In genomic region chr1:234583755-234584430, GRCh38 we compare ENCODE assay signal across 3 cellular contexts.
TF ChIP-seq lines count a peak whose summit lies in the region.

No MANE protein-coding gene starts in this region.

TF ChIP-seq in K562, 482 proteins besides CTCF, POLR2A, EP300 and RAD21 (continued from another document and continues in another):
- TF ChIP-seq ZNF77 (CRISPR knock-in tag; IDR thresholded peaks at IDR 0.05) (no peak), ZNF146 (CRISPR knock-in tag; IDR thresholded peaks at IDR 0.05; ENCODE audit: unreplicated experiment) (no peak), ATF6 (CRISPR knock-in tag; IDR thresholded peaks at IDR 0.05) (no peak), ZNF766 (CRISPR knock-in tag; conservative IDR thresholded peaks at IDR 0.05) (peak; percentile 49; the same call in 1 of the 2 replicates), SMAD1 (IDR thresholded peaks at IDR 0.05; ENCODE audit: low read depth, low read length, partially characterized antibody) (no peak), NR2F6 (CRISPR knock-in tag; IDR thresholded peaks at IDR 0.05) (no peak), CREM (IDR thresholded peaks at IDR 0.05; ENCODE audit: low read depth) (0 out of 2 replicates have a peak, but pooled peaks have one; percentile 10), GTF2F1 (IDR thresholded peaks at IDR 0.05; ENCODE audit: low read depth, low read length) (no peak), TGIF2 (CRISPR knock-in tag; IDR thresholded peaks at IDR 0.05) (no peak), ARID3B (CRISPR knock-in tag; IDR thresholded peaks at IDR 0.05; ENCODE audit: borderline replicate concordance) (no peak), RFX5 (IDR thresholded peaks at IDR 0.05; ENCODE audit: low read depth, low read length) (no peak), TAF7 (tag; IDR thresholded peaks at IDR 0.05) (no peak), BRF1 (IDR thresholded peaks at IDR 0.05; ENCODE audit: borderline replicate concordance, extremely low read depth, insufficient read length) (no peak), HIVEP1 (CRISPR knock-in tag; IDR thresholded peaks at IDR 0.05) (no peak), E2F3 (CRISPR knock-in tag; IDR thresholded peaks at IDR 0.05) (no peak), SMC3 (conservative IDR thresholded peaks at IDR 0.05; ENCODE audit: insufficient read depth, low read depth, low read length) (no peak), KAT7 (CRISPR knock-in tag; IDR thresholded peaks at IDR 0.05; ENCODE audit: borderline replicate concordance) (no peak), RFX7 (CRISPR knock-in tag; IDR thresholded peaks at IDR 0.05) (no peak)
- TF ChIP-seq, protein P1, sequence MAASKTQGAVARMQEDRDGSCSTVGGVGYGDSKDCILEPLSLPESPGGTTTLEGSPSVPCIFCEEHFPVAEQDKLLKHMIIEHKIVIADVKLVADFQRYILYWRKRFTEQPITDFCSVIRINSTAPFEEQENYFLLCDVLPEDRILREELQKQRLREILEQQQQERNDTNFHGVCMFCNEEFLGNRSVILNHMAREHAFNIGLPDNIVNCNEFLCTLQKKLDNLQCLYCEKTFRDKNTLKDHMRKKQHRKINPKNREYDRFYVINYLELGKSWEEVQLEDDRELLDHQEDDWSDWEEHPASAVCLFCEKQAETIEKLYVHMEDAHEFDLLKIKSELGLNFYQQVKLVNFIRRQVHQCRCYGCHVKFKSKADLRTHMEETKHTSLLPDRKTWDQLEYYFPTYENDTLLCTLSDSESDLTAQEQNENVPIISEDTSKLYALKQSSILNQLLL (CRISPR knock-in tag; IDR thresholded peaks at IDR 0.05; ENCODE audit: borderline replicate concordance) = no peak

TF ChIP-seq in liver, 16 proteins besides CTCF, POLR2A, EP300 and RAD21:
- TF ChIP-seq, protein P2, sequence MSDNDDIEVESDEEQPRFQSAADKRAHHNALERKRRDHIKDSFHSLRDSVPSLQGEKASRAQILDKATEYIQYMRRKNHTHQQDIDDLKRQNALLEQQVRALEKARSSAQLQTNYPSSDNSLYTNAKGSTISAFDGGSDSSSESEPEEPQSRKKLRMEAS (IDR thresholded peaks at IDR 0.05) = no peak
- TF ChIP-seq NR2F2 (IDR thresholded peaks at IDR 0.05) (no peak), HNF4G (IDR thresholded peaks at IDR 0.05) (peak; percentile 18), GABPA (IDR thresholded peaks at IDR 0.05 in 1 of 2, conservative IDR thresholded peaks at IDR 0.05 in 1 of 2) (no peak), RXRA (IDR thresholded peaks at IDR 0.05) (peak; percentile 67 to 82), ATF3 (IDR thresholded peaks at IDR 0.05) (no peak), FOXA2 (IDR thresholded peaks at IDR 0.05) (no peak), JUND (IDR thresholded peaks at IDR 0.05) (no peak), FOXA1 (IDR thresholded peaks at IDR 0.05) (no peak), HNF4A (conservative IDR thresholded peaks at IDR 0.05) (peak; percentile 10 to 35), TAF1 (conservative IDR thresholded peaks at IDR 0.05) (no peak), EGR1 (IDR thresholded peaks at IDR 0.05; ENCODE audit: low read depth in 2 of 2) (no peak), ZBTB33 (IDR thresholded peaks at IDR 0.05) (no peak), YY1 (IDR thresholded peaks at IDR 0.05) (no peak), SP1 (IDR thresholded peaks at IDR 0.05) (peak; percentile 79)
- TF ChIP-seq, protein P3, sequence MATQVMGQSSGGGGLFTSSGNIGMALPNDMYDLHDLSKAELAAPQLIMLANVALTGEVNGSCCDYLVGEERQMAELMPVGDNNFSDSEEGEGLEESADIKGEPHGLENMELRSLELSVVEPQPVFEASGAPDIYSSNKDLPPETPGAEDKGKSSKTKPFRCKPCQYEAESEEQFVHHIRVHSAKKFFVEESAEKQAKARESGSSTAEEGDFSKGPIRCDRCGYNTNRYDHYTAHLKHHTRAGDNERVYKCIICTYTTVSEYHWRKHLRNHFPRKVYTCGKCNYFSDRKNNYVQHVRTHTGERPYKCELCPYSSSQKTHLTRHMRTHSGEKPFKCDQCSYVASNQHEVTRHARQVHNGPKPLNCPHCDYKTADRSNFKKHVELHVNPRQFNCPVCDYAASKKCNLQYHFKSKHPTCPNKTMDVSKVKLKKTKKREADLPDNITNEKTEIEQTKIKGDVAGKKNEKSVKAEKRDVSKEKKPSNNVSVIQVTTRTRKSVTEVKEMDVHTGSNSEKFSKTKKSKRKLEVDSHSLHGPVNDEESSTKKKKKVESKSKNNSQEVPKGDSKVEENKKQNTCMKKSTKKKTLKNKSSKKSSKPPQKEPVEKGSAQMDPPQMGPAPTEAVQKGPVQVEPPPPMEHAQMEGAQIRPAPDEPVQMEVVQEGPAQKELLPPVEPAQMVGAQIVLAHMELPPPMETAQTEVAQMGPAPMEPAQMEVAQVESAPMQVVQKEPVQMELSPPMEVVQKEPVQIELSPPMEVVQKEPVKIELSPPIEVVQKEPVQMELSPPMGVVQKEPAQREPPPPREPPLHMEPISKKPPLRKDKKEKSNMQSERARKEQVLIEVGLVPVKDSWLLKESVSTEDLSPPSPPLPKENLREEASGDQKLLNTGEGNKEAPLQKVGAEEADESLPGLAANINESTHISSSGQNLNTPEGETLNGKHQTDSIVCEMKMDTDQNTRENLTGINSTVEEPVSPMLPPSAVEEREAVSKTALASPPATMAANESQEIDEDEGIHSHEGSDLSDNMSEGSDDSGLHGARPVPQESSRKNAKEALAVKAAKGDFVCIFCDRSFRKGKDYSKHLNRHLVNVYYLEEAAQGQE (IDR thresholded peaks at IDR 0.05) = peak; percentile 14

TF ChIP-seq in HEK293T, 16 proteins besides CTCF, POLR2A, EP300 and RAD21 (continued from another document):
- TF ChIP-seq FOXA1 (IDR thresholded peaks at IDR 0.05) = no peak
- TF ChIP-seq LEF1 (IDR thresholded peaks at IDR 0.05; ENCODE audit: borderline replicate concordance) = no peak
- no peak for TF ChIP-seq PKNOX1 (IDR thresholded peaks at IDR 0.05)
- no peak for TF ChIP-seq ARNT (IDR thresholded peaks at IDR 0.05)
- TF ChIP-seq L3MBTL2 (conservative IDR thresholded peaks at IDR 0.05) = no peak
- TF ChIP-seq FOXK2 (IDR thresholded peaks at IDR 0.05) = no peak
- no peak for TF ChIP-seq ELF4 (IDR thresholded peaks at IDR 0.05)
- no peak for TF ChIP-seq NFRKB (IDR thresholded peaks at IDR 0.05)
